8 cellular contexts compared by ENCODE assay signal in genomic region chr3:101512521-101513418, GRCh38. TPM values are rescaled to one million over a fixed set of nuclear protein-coding genes. Genes with fewer than 3 reads are reported as not detected.
DNase-seq lines count a peak whose midpoint lies in the region; ATAC-seq lines count a peak whose summit lies in the region.

SENP7 (minus strand) TSS chr3:101513212; CDS start chr3:101513130, 82 bp downstream.

- peak; percentile 54 for ATAC-seq in HG03521 (IDR thresholded peaks at IDR 0.05; ENCODE audit: unreplicated experiment)
- peak; percentile 75 for ATAC-seq in activated CD8-positive, alpha-beta T cell treated with anti-CD3 and anti-CD28 coated beads, Interleukin-2, amount 10 ng/mL, durations not matched to agents 7 days and 5 days

- DNase-seq in Ammon's horn (ENCODE audit: low spot score), result peak; percentile 81
- DNase-seq in GM19238 (ENCODE audit: insufficient read length, low spot score), result peak; percentile 71
- DNase-seq in NCI-H82 (lab: John Stamatoyannopoulos, UW), result peak; percentile 93
- DNase-seq in activated CD8-positive, alpha-beta T cell treated with anti-CD3 and anti-CD28 coated beads, Interleukin-2, amount 10 ng/mL, durations not matched to agents 7 days and 5 days, result peak; percentile 84
- DNase-seq in effector CD8-positive, alpha-beta T cell (lab: John Stamatoyannopoulos, UW), result peak; percentile 66
- peak; percentile 84 to 86 for DNase-seq in lung microvascular endothelial cell (ENCODE audit: low read depth in 2 of 2)
- DNase-seq in stimulated activated CD4-positive, alpha-beta T cell treated with anti-CD3 and anti-CD28 coated beads, TNF-alpha, amount 100 ng/mL, for 48 hours (ENCODE audit: low read depth in 3 of 3), result peak; percentile 44 to 70 (median 57)

- H3K9me3 Mint-ChIP-seq in activated CD8-positive, alpha-beta T cell treated with anti-CD3 and anti-CD28 coated beads, Interleukin-2, amount 10 ng/mL, durations not matched to agents 7 days and 5 days (ENCODE audit: insufficient read depth), result no peaks in the 10 kb centered on the region

- H3K27me3 Mint-ChIP-seq in activated CD8-positive, alpha-beta T cell treated with anti-CD3 and anti-CD28 coated beads, Interleukin-2, amount 10 ng/mL, durations not matched to agents 7 days and 5 days (ENCODE audit: low read depth), result no peaks in the 10 kb centered on the region

- H3K36me3 Mint-ChIP-seq in activated CD8-positive, alpha-beta T cell treated with anti-CD3 and anti-CD28 coated beads, Interleukin-2, amount 10 ng/mL, durations not matched to agents 7 days and 5 days (ENCODE audit: low read depth), result peaks cover 19% of the 10 kb centered on the region

- peak within 1 kb of the TSS; percentile 97 for H3K4me3 Mint-ChIP-seq in activated CD8-positive, alpha-beta T cell treated with anti-CD3 and anti-CD28 coated beads, Interleukin-2, amount 10 ng/mL, durations not matched to agents 7 days and 5 days

- peaks cover 34% of the 10 kb centered on the region for H3K4me1 Mint-ChIP-seq in activated CD8-positive, alpha-beta T cell treated with anti-CD3 and anti-CD28 coated beads, Interleukin-2, amount 10 ng/mL, durations not matched to agents 7 days and 5 days (ENCODE audit: low read depth)

- CTCF ChIA-PET in activated CD8-positive, alpha-beta T cell treated with anti-CD3 and anti-CD28 coated beads, Interleukin-2, amount 10 ng/mL, durations not matched to agents 7 days and 5 days (lab: Charles Lee), result interaction anchor here (0.9 to 2.9 kb wide), 9 partner anchors 9 to 173 kb away, joined by 3 to 14 read pairs (median 3); partner anchors contain the start of genes PCNP and RPL24

- POLR2A ChIA-PET in activated CD8-positive, alpha-beta T cell treated with anti-CD3 and anti-CD28 coated beads, Interleukin-2, amount 10 ng/mL, durations not matched to agents 7 days and 5 days (lab: Charles Lee), result interaction anchor here (0.7 to 2.5 kb wide), 7 partner anchors 8 to 61 kb away, joined by 3 to 24 read pairs (median 4); partner anchors contain the start of genes PCNP and TRMT10C

- peak within 1 kb of the TSS; percentile 97 for H3K27ac Mint-ChIP-seq in activated CD8-positive, alpha-beta T cell treated with anti-CD3 and anti-CD28 coated beads, Interleukin-2, amount 10 ng/mL, durations not matched to agents 7 days and 5 days

RNA-seq across cellular contexts. Expression of gene SENP7, which starts in this region (rescaled TPM):
- total RNA-seq in activated CD8-positive, alpha-beta T cell treated with anti-CD3 and anti-CD28 coated beads, Interleukin-2, amount 10 ng/mL, durations not matched to agents 7 days and 5 days, result 10 to 100 TPM; 20.6 to 20.9 TPM
- 8.7 and 14.7 TPM in 2 replicates for total RNA-seq in lung microvascular endothelial cell

Comparison
In these comparisons a context has a peak if more than half of its experiments do, and no peak if none do; other contexts are left out.
1. Peak in every context shown above with its lines: DNase-seq and ATAC-seq.